9 cellular contexts compared by ENCODE assay signal in the genomic region with DNA sequence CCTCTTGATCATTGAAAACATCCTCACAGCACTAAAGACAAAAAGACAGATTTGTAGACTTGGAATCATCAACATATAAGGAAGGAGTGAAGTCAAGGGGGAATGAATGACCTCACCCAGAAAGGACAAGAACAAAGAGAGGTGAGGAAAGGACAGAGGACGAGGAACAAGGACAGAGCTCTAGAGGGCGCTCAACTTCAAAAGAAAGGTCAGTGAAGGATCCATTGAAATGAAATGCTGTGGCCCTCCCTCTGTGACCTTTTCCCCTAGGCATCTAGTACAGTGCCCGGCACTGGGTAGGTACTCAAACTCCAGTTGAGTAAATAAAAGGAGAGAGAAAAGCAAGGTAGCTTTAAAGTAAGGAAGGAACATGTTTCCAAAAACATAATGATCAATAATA. TPM values are rescaled to one million over a fixed set of nuclear protein-coding genes. Genes with fewer than 3 reads are reported as not detected.
A peak's percentile ranks its signal among the peaks of the same experiment; 100 is the strongest.
DNase-seq lines count a peak whose midpoint lies in the region; ATAC-seq and TF ChIP-seq lines count a peak whose summit lies in the region.
"Had no signal": no experiment of that assay in that cellular context is flagged by ENCODE, and none has a peak within 500 bp of the region (broad histone marks: within the 10 kb centered on the region; RNA-seq: fewer than 3 reads in every experiment).

No MANE protein-coding gene starts in this region.

- peak overlapping the region; percentile 19 for H3K4me3 Mint-ChIP-seq in endothelial cell (ENCODE audit: unreplicated experiment)

- peaks cover 52% of the 10 kb centered on the region for H3K4me1 Mint-ChIP-seq in endothelial cell (ENCODE audit: unreplicated experiment)

- no peak overlapping the region for H3K27ac Mint-ChIP-seq in endothelial cell (ENCODE audit: unreplicated experiment)

- peak; percentile 12 for DNase-seq in AG08396 (ENCODE audit: low spot score)
- peak; percentile 88 for DNase-seq in NOMO-1 treated with DMSO at 0.1 percent for 48 hours (lab: John Stamatoyannopoulos, UW; ENCODE audit: unreplicated experiment)
- peak; percentile 36 for DNase-seq in endothelial cell (ENCODE audit: low spot score)
- DNase-seq in upper lobe of left lung, result no peak
- no peak for DNase-seq in NCI-H2227 (lab: John Stamatoyannopoulos, UW; ENCODE audit: unreplicated experiment)
- DNase-seq in islet precursor cell, result no peak

- no peak for TF ChIP-seq POLR2A in upper lobe of left lung (IDR thresholded peaks at IDR 0.05)

- H3K9me3 Mint-ChIP-seq in endothelial cell (ENCODE audit: unreplicated experiment), result no peaks in the 10 kb centered on the region

- H3K36me3 ChIP-seq in upper lobe of left lung, result no peaks in the 10 kb centered on the region

- H3K27ac ChIP-seq in upper lobe of left lung, result no peak overlapping the region
- H3K27ac ChIP-seq: body of pancreas had no signal

- TF ChIP-seq CTCF in endothelial cell (IDR thresholded peaks at IDR 0.05; ENCODE audit: unreplicated experiment), result peak; percentile 16
- TF ChIP-seq CTCF in upper lobe of left lung (IDR thresholded peaks at IDR 0.05), result peak in 1 of 6 experiments; percentile 22

- H3K9me3 ChIP-seq in upper lobe of left lung, result no peaks in the 10 kb centered on the region
- H3K9me3 ChIP-seq: body of pancreas had no signal

- no peaks in the 10 kb centered on the region for H3K27me3 ChIP-seq in upper lobe of left lung
- H3K27me3 ChIP-seq: body of pancreas had no signal

- peaks cover 9% of the 10 kb centered on the region for H3K36me3 Mint-ChIP-seq in endothelial cell (ENCODE audit: low read depth, unreplicated experiment)

- 22 to 25% methylated on average over 3 of the region's 3 CpGs for WGBS in upper lobe of left lung, 2 donors

- no peak for TF ChIP-seq EP300 in upper lobe of left lung (IDR thresholded peaks at IDR 0.05)

- no peak overlapping the region for H3K4me3 ChIP-seq in upper lobe of left lung
- H3K4me3 ChIP-seq: body of pancreas had no signal

- peaks cover 0 to 3% (median 0%) of the 10 kb centered on the region in 4 donors for H3K4me1 ChIP-seq in upper lobe of left lung
- H3K4me1 ChIP-seq: body of pancreas had no signal

- ATAC-seq in GM19351 (IDR thresholded peaks at IDR 0.05; ENCODE audit: unreplicated experiment) (peak; percentile 64), upper lobe of left lung (ENCODE audit: low FRiP score in 2 of 2) (peak; percentile 41 to 46), GM21717 (IDR thresholded peaks at IDR 0.05; ENCODE audit: unreplicated experiment) (no peak)
- ATAC-seq: body of pancreas had no signal

- peaks cover 3% of the 10 kb centered on the region for H3K27me3 Mint-ChIP-seq in endothelial cell (ENCODE audit: unreplicated experiment)

RNA-seq across cellular contexts. Expression of a gene that starts 2.6 kb away (rescaled TPM):
- total RNA-seq in endothelial cell (ENCODE audit: unreplicated experiment), result 45.8 TPM
- 1 to 10 TPM; 2.2 to 9.4 (median 5.4) TPM for total RNA-seq in upper lobe of left lung

Comparison
In these comparisons a context has a peak if more than half of its experiments do, and no peak if none do; other contexts are left out.
1. DNase-seq: peak in AG08396 (single experiment), NOMO-1 treated with DMSO at 0.1 percent for 48 hours (single experiment) and endothelial cell (single experiment); none in upper lobe of left lung (0 of 2), NCI-H2227 (single experiment) and islet precursor cell (single experiment).